ENCODE assay signal across 23 cellular contexts in genomic region chr10:126058507-126058906, GRCh38.
A peak's percentile ranks its signal among the peaks of the same experiment; 100 is the strongest.
DNase-seq lines count a peak whose midpoint lies in the region; TF ChIP-seq lines count a peak whose summit lies in the region.
"Had no signal": no experiment of that assay in that cellular context is flagged by ENCODE, and none has a peak within 500 bp of the region (broad histone marks: within the 10 kb centered on the region; RNA-seq: fewer than 3 reads in every experiment).

No MANE protein-coding gene starts in this region.

- no peaks in the 10 kb centered on the region for H3K36me3 Mint-ChIP-seq in osteocyte (ENCODE audit: unreplicated experiment)
- H3K36me3 Mint-ChIP-seq: naive B cell had no signal

- peak overlapping the region; percentile 98 to 99 for H3K27ac ChIP-seq in SK-N-SH (ENCODE audit: low read depth in 2 of 2, low read length in 1 of 2)
- H3K27ac ChIP-seq: 22Rv1, cardiac muscle cell, heart left ventricle, lower lobe of right lung had no signal

- peak overlapping the region; percentile 23; the same call in 1 of the 2 replicates for H2AFZ ChIP-seq in SK-N-SH (ENCODE audit: low read depth)

- peak overlapping the region; percentile 96 for H3K27ac Mint-ChIP-seq in osteocyte (ENCODE audit: unreplicated experiment)
- H3K27ac Mint-ChIP-seq: activated CD4-positive, alpha-beta T cell treated with anti-CD3 and anti-CD28 coated beads, Interleukin-2, amount 10 ng/mL, durations not matched to agents 7 days and 5 days; immature natural killer cell had no signal

- no peaks in the 10 kb centered on the region for H3K27me3 Mint-ChIP-seq in osteocyte (ENCODE audit: unreplicated experiment)

- H3K4me1 Mint-ChIP-seq in osteocyte (ENCODE audit: unreplicated experiment): peaks cover 48% of the 10 kb centered on the region
- H3K4me1 Mint-ChIP-seq: activated CD4-positive, alpha-beta T cell treated with anti-CD3 and anti-CD28 coated beads, Interleukin-2, amount 10 ng/mL, durations not matched to agents 7 days and 5 days; immature natural killer cell; naive B cell had no signal

- no peak overlapping the region for H3K4me3 Mint-ChIP-seq in osteocyte (ENCODE audit: unreplicated experiment)
- H3K4me3 Mint-ChIP-seq: activated CD4-positive, alpha-beta T cell treated with anti-CD3 and anti-CD28 coated beads, Interleukin-2, amount 10 ng/mL, durations not matched to agents 7 days and 5 days; H9; immature natural killer cell; naive B cell had no signal

- WGBS in SK-N-SH (ENCODE audit: low lambda C conversion rate): 49% methylated on average over 9 of the region's 9 CpGs

- no peaks in the 10 kb centered on the region for H3K27me3 ChIP-seq in SK-N-SH (ENCODE audit: insufficient read depth)
- H3K27me3 ChIP-seq: cardiac muscle cell had no signal

- no peaks in the 10 kb centered on the region for H3K9me2 ChIP-seq in SK-N-SH

- POLR2A ChIA-PET in SK-N-SH (lab: Yijun Ruan, JAX): interaction anchor here (0.7 kb wide), 1 partner anchor 328 kb away, joined by 3 read pairs; no protein-coding TSS in a partner anchor

- TF ChIP-seq EP300 in SK-N-SH (IDR thresholded peaks at IDR 0.05; ENCODE audit: borderline replicate concordance in 1 of 2, low read depth in 1 of 2, low read length in 1 of 2): peak in 1 of 2 experiments; percentile 46; a peak in 1 of 4 replicates

- CTCF ChIA-PET in SK-N-SH (lab: Yijun Ruan, JAX): no interaction called here

- H3K9me3 ChIP-seq in SK-N-SH: no peaks in the 10 kb centered on the region
- H3K9me3 ChIP-seq: Caco-2, lower lobe of right lung had no signal

- H3K4me3 ChIP-seq in SK-N-SH (ENCODE audit: low read depth in 2 of 2, low read length in 1 of 2) (no peak overlapping the region), fibroblast of villous mesenchyme (ENCODE audit: low read depth, low read length) (no peak overlapping the region)
- H3K4me3 ChIP-seq: cardiac muscle cell, heart left ventricle, lower lobe of right lung had no signal

- H3K4me2 ChIP-seq in SK-N-SH: peak overlapping the region; percentile 43; the same call in 1 of the 2 replicates

- DNase-seq in DMS 273 (lab: John Stamatoyannopoulos, UW; ENCODE audit: unreplicated experiment) (peak; percentile 3), DMS 273 treated with DMSO at 0.1 percent for 48 hours (lab: John Stamatoyannopoulos, UW) (no peak), SK-N-SH (peak; percentile 85), fibroblast of villous mesenchyme (ENCODE audit: low read depth) (peak; percentile 55), osteocyte (ENCODE audit: extremely low spot score, unreplicated experiment) (no peak), posterior cingulate gyrus (no peak), NCI-H1694 (lab: John Stamatoyannopoulos, UW) (no peak), RKO (ENCODE audit: low spot score) (no peak)
- DNase-seq: activated CD4-positive, alpha-beta T cell treated with anti-CD3 and anti-CD28 coated beads, Interleukin-2, amount 10 ng/mL, durations not matched to agents 7 days and 5 days; activated CD8-positive, alpha-beta memory T cell treated with anti-CD3 and anti-CD28 coated beads, Interleukin-2, amount 50 U/mL, for 4 hours; activated effector memory CD4-positive, alpha-beta T cell treated with Interleukin-2 at 50 U/mL for 16 hours; AML-193; Caco-2; GDM1; H9; heart left ventricle; immature natural killer cell; lower lobe of right lung; naive B cell; NCI-H1436; stimulated activated CD4-positive, alpha-beta T cell treated with anti-CD3 and anti-CD28 coated beads, Interleukin-4, amount 100 ng/mL, for 4 hours had no signal

- peaks cover 29% of the 10 kb centered on the region for H3F3A ChIP-seq in SK-N-SH (replicated peaks; ENCODE audit: insufficient read depth)

- peaks cover 3% of the 10 kb centered on the region for H3K9me3 Mint-ChIP-seq in osteocyte (ENCODE audit: unreplicated experiment)
- H3K9me3 Mint-ChIP-seq: activated CD4-positive, alpha-beta T cell treated with anti-CD3 and anti-CD28 coated beads, Interleukin-2, amount 10 ng/mL, durations not matched to agents 7 days and 5 days; immature natural killer cell had no signal

- intact Hi-C loops in posterior cingulate gyrus (cut with DNase I): no loop called here

- peak overlapping the region; percentile 38; the same call in 1 of the 2 replicates for H3K9ac ChIP-seq in SK-N-SH

- H3K4me1 ChIP-seq in SK-N-SH (ENCODE audit: control insufficient read depth in 1 of 2, insufficient read depth in 2 of 2, low read depth in 1 of 2, low read length in 1 of 2): peaks cover 45 to 49% of the 10 kb centered on the region in 2 experiments
- H3K4me1 ChIP-seq: Caco-2 had no signal

- peak; percentile 24; the same call in 1 of the 2 replicates for TF ChIP-seq RAD21 in SK-N-SH (IDR thresholded peaks at IDR 0.05; ENCODE audit: low read length)

- TF ChIP-seq CTCF in SK-N-SH (IDR thresholded peaks at IDR 0.05) (no peak), fibroblast of villous mesenchyme (IDR thresholded peaks at IDR 0.05; ENCODE audit: insufficient read depth, low read depth, low read length) (no peak), osteocyte (IDR thresholded peaks at IDR 0.05) (no peak)

- H3K36me3 ChIP-seq in SK-N-SH (replicated peaks in 1 of 2; ENCODE audit: control insufficient read depth in 1 of 2, insufficient read depth in 2 of 2, low read length in 1 of 2): no peaks in the 10 kb centered on the region
- H3K36me3 ChIP-seq: cardiac muscle cell, heart left ventricle, lower lobe of right lung had no signal

- H4K20me1 ChIP-seq in SK-N-SH (ENCODE audit: insufficient read depth): no peaks in the 10 kb centered on the region

- H3K79me2 ChIP-seq in SK-N-SH (ENCODE audit: insufficient read depth): no peaks in the 10 kb centered on the region

TF ChIP-seq in SK-N-SH, 30 proteins besides CTCF, POLR2A, EP300 and RAD21 (continues in another document):
- no peak; the same call in 1 of the 2 replicates for TF ChIP-seq MXI1 (IDR thresholded peaks at IDR 0.05; ENCODE audit: low read depth, low read length)
- TF ChIP-seq YY1 (IDR thresholded peaks at IDR 0.05; ENCODE audit: low read depth): no peak
- TF ChIP-seq JUND (IDR thresholded peaks at IDR 0.05): no peak
- TF ChIP-seq FOXM1 (IDR thresholded peaks at IDR 0.05; ENCODE audit: low read depth): no peak
- TF ChIP-seq TCF12 (IDR thresholded peaks at IDR 0.05): peak; percentile 50; the same call in 1 of the 2 replicates
- TF ChIP-seq MEF2A (IDR thresholded peaks at IDR 0.05; ENCODE audit: borderline replicate concordance, low read depth): no peak
- 0 out of 2 replicates have a peak, but pooled peaks have one; percentile 3 for TF ChIP-seq SMC3 (IDR thresholded peaks at IDR 0.05; ENCODE audit: low read depth, low read length)
- no peak for TF ChIP-seq ELF1 (IDR thresholded peaks at IDR 0.05)
- TF ChIP-seq GABPA (IDR thresholded peaks at IDR 0.05; ENCODE audit: low read depth): no peak
- TF ChIP-seq RCOR1 (IDR thresholded peaks at IDR 0.05; ENCODE audit: low read length): peak; percentile 49
- 0 out of 2 replicates have a peak, but pooled peaks have one; percentile 16 for TF ChIP-seq POLR2AphosphoS5 (IDR thresholded peaks at IDR 0.05; ENCODE audit: low read depth, low read length)
- no peak for TF ChIP-seq FOSL2 (IDR thresholded peaks at IDR 0.05; ENCODE audit: borderline replicate concordance, low read depth)
- TF ChIP-seq USF2 (IDR thresholded peaks at IDR 0.05; ENCODE audit: borderline replicate concordance, low read depth, low read length): no peak
- TF ChIP-seq RFX5 (IDR thresholded peaks at IDR 0.05; ENCODE audit: low read length): no peak
- peak; percentile 54 for TF ChIP-seq CHD2 (IDR thresholded peaks at IDR 0.05; ENCODE audit: low read length, partially characterized antibody)
- TF ChIP-seq FOXJ3 (CRISPR knock-in tag; IDR thresholded peaks at IDR 0.05): no peak
- no peak for TF ChIP-seq RXRA (IDR thresholded peaks at IDR 0.05; ENCODE audit: borderline replicate concordance, low read depth)
- no peak for TF ChIP-seq NFIC (IDR thresholded peaks at IDR 0.05; ENCODE audit: borderline replicate concordance)
- no peak for TF ChIP-seq TAF1 (IDR thresholded peaks at IDR 0.05; ENCODE audit: borderline replicate concordance, low read depth, low read length)
- no peak for TF ChIP-seq EZH2phosphoT487 (IDR thresholded peaks at IDR 0.05; ENCODE audit: borderline replicate concordance, low read depth)
- no peak for TF ChIP-seq MAX (IDR thresholded peaks at IDR 0.05; ENCODE audit: low read depth)
- TF ChIP-seq SIN3A (IDR thresholded peaks at IDR 0.05; ENCODE audit: borderline replicate concordance, low read depth, low read length): no peak
- no peak for TF ChIP-seq USF1 (IDR thresholded peaks at IDR 0.05; ENCODE audit: borderline replicate concordance, low read depth)

Comparison
In these comparisons a context has a peak if more than half of its experiments do, and no peak if none do; other contexts are left out.
1. DNase-seq: peak in DMS 273 (single experiment), SK-N-SH (single experiment) and fibroblast of villous mesenchyme (single experiment); none in DMS 273 treated with DMSO at 0.1 percent for 48 hours (single experiment), osteocyte (single experiment), posterior cingulate gyrus (0 of 10), NCI-H1694 (single experiment) and RKO (single experiment).